Comparison of ENCODE assay signal across 8 cellular contexts in genomic region chrX:40647307-40648197, GRCh38. TPM values are rescaled to one million over a fixed set of nuclear protein-coding genes. Genes with fewer than 3 reads are reported as not detected.
DNase-seq lines count a peak whose midpoint lies in the region; ATAC-seq and TF ChIP-seq lines count a peak whose summit lies in the region.

Gene CXorf38, minus strand, starts transcription at chrX:40647561. Its CDS starts 41 bp downstream, at chrX:40647520.

- peak within 1 kb of the TSS; percentile 67 for H3K9ac ChIP-seq in mammary epithelial cell (ENCODE audit: insufficient read depth, low read length)

- H3K9me3 ChIP-seq in WERI-Rb-1 (ENCODE audit: severe bottlenecking): no peaks in the 10 kb centered on the region
- no peaks in the 10 kb centered on the region for H3K9me3 ChIP-seq in mammary epithelial cell (replicated peaks; ENCODE audit: insufficient read depth, low read length)

- DNase-seq in AG08395 (ENCODE audit: low spot score) (peak; percentile 99), NCI-H2227 (lab: John Stamatoyannopoulos, UW; ENCODE audit: unreplicated experiment) (peak; percentile 99), WERI-Rb-1 (peak; percentile 95), mammary epithelial cell (peak; percentile 88), iPS-NIHi7 (ENCODE audit: extremely low spot score) (peak; percentile 87), smooth muscle cell of the brain vasculature (ENCODE audit: low read depth, low spot score) (peak; percentile 89)

- H3K79me2 ChIP-seq in mammary epithelial cell (ENCODE audit: insufficient read depth, low read length): peaks cover 45% of the 10 kb centered on the region

- in situ Hi-C loops in mammary epithelial cell (cut with MboI; ENCODE audit: low sequenced_read_pairs in 2 of 2): no loop called here

- H3K36me3 ChIP-seq in WERI-Rb-1: peaks cover 18% of the 10 kb centered on the region
- H3K36me3 ChIP-seq in mammary epithelial cell (ENCODE audit: insufficient read depth, low read length): no peaks in the 10 kb centered on the region

- CTCF ChIA-PET in mammary epithelial cell (lab: Charles Lee; ENCODE audit: low non-redundant PET): interaction anchor here (0.6 to 0.7 kb wide), 2 partner anchors 103 to 606 kb away, joined by 3 to 6 read pairs; no protein-coding TSS in a partner anchor

- dilution Hi-C loops in mammary epithelial cell (cut with HindIII; ENCODE audit: low sequenced_read_pairs): no loop called here

- TF ChIP-seq CTCF in WERI-Rb-1 (IDR thresholded peaks at IDR 0.05; ENCODE audit: low read depth, low read length) (0 out of 2 replicates have a peak, but pooled peaks have one; percentile 21), mammary epithelial cell (conservative IDR thresholded peaks at IDR 0.05 in 1 of 2, IDR thresholded peaks at IDR 0.05 in 1 of 2; ENCODE audit: extremely low read depth in 1 of 2, insufficient read depth in 1 of 2, low read depth in 1 of 2, low read length in 2 of 2) (no peak)

- H2AFZ ChIP-seq in mammary epithelial cell (ENCODE audit: low read depth, low read length): peak within 1 kb of the TSS; percentile 93

- H3K27me3 ChIP-seq in WERI-Rb-1 (ENCODE audit: insufficient read depth, low read depth, severe bottlenecking) (no peaks in the 10 kb centered on the region), mammary epithelial cell (ENCODE audit: insufficient read depth, low read length) (no peaks in the 10 kb centered on the region)

- peak within 1 kb of the TSS; percentile 73 for H3K4me2 ChIP-seq in mammary epithelial cell (ENCODE audit: insufficient read depth, low read depth, low read length)

- H3K4me1 ChIP-seq in mammary epithelial cell (ENCODE audit: insufficient read depth, low read length): peaks cover 17% of the 10 kb centered on the region

- intact Hi-C loops in mammary epithelial cell (cut with micrococcal nuclease): loop anchor here (10.0 kb wide), 1 partner anchor 1983 kb away; no protein-coding TSS in a partner anchor

- H3K27ac ChIP-seq in WERI-Rb-1 (peak within 1 kb of the TSS; percentile 69), mammary epithelial cell (ENCODE audit: insufficient read depth, low read depth, low read length) (peak within 1 kb of the TSS; percentile 62)

- H3K4me3 ChIP-seq in WERI-Rb-1 (ENCODE audit: low read depth, low read length) (peak within 1 kb of the TSS; percentile 51), mammary epithelial cell (replicated peaks in 1 of 3; ENCODE audit: insufficient read depth in 1 of 3, low read depth in 2 of 3, low read length in 3 of 3) (peak within 1 kb of the TSS; percentile 52 to 89 (median 77))

- ATAC-seq in GM18907 (IDR thresholded peaks at IDR 0.05; ENCODE audit: unreplicated experiment): peak; percentile 73
- peak; percentile 74 for ATAC-seq in HG03159 (IDR thresholded peaks at IDR 0.05; ENCODE audit: unreplicated experiment)

- 2% methylated on average over 26 of the region's 66 CpGs for WGBS in mammary epithelial cell (ENCODE audit: low coverage, missing lambda C conversion rate)

- no TSS peak for BruUV-seq in mammary epithelial cell (replicated peaks; lab: Mats Ljungman, UMichigan)

- H4K20me1 ChIP-seq in mammary epithelial cell (ENCODE audit: insufficient read depth, low read length): no peaks in the 10 kb centered on the region

RNA-seq across cellular contexts. Expression of gene CXorf38, which starts in this region (rescaled TPM):
- 10 to 100 TPM; 18.0 to 19.8 TPM for total RNA-seq in mammary epithelial cell
- polyA plus RNA-seq in mammary epithelial cell: 9.2 TPM
- polyA minus RNA-seq in mammary epithelial cell: 4.4 TPM

Comparison
In these comparisons a context has a peak if more than half of its experiments do, and no peak if none do; other contexts are left out.
1. Peak in every context shown above with its lines: DNase-seq, ATAC-seq, H3K4me3 ChIP-seq and H3K27ac ChIP-seq.